Comparison of ENCODE assay signal across 10 cellular contexts in the genomic region with DNA sequence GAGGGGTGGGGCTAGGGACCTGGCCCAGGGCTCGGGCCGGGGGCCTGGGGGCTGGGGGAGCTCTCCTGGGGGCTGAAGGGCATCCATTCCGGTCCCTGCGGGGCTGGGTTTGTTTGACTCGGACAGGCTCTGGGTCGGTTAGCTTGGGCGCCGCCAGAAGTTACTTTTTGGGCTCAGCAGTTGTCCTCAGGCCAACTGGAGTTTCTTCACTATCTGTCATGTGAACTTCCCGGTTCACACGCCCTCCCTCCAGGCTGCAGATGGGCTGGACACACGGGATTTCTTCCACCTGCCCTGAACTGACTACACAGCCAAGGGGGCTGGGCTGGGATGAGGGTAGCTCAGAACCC. TPM values are rescaled to one million over a fixed set of nuclear protein-coding genes. Genes with fewer than 3 reads are reported as not detected.
DNase-seq lines count a peak whose midpoint lies in the region; ATAC-seq and TF ChIP-seq lines count a peak whose summit lies in the region.
"Had no signal": no experiment of that assay in that cellular context is flagged by ENCODE, and none has a peak within 500 bp of the region (broad histone marks: within the 10 kb centered on the region; RNA-seq: fewer than 3 reads in every experiment).

No MANE protein-coding gene starts in this region.

- H3K4me3 Mint-ChIP-seq in GM23338 (peak overlapping the region; percentile 74), MCF 10A (ENCODE audit: unreplicated experiment) (peak overlapping the region; percentile 97)
- no peak overlapping the region for H3K4me3 Mint-ChIP-seq in activated naive CD4-positive, alpha-beta T cell treated with anti-CD3 and anti-CD28 coated beads for 36 hours

- no TSS peak for BruUV-seq in MCF 10A (replicated peaks; lab: Mats Ljungman, UMichigan)

- peaks cover 15% of the 10 kb centered on the region for H3F3A ChIP-seq in GM23338 (replicated peaks; ENCODE audit: low read depth)

- peak; percentile 58 for DNase-seq in GM23338 (ENCODE audit: low spot score)
- DNase-seq in MCF 10A (ENCODE audit: unreplicated experiment), result peak; percentile 75
- DNase-seq in DMS153 treated with DMSO at 0.1 percent for 48 hours (lab: John Stamatoyannopoulos, UW; ENCODE audit: unreplicated experiment), result no peak
- DNase-seq in activated naive CD4-positive, alpha-beta T cell treated with anti-CD3 and anti-CD28 coated beads for 36 hours, result no peak
- no peak for DNase-seq in NCI-H510A treated with DMSO at 0.1 percent for 48 hours (lab: John Stamatoyannopoulos, UW)
- DNase-seq in NCI-H345 (lab: John Stamatoyannopoulos, UW), result no peak
- DNase-seq: activated effector memory CD4-positive, alpha-beta T cell treated with anti-CD3 and anti-CD28 coated beads, Interleukin-2, amount 50 U/mL, for 16 hours; stimulated activated CD4-positive, alpha-beta T cell treated with anti-CD3 and anti-CD28 coated beads, Interleukin-2, amount 100 ng/mL, for 24 hours had no signal

- H3K4me3 ChIP-seq in GM23338 (peak overlapping the region; percentile 76), iPS-18c (ENCODE audit: insufficient read depth, low read depth, low read length) (peak overlapping the region; percentile 24), skeletal muscle satellite cell (ENCODE audit: low read length) (no peak overlapping the region)

- H3K79me2 ChIP-seq in GM23338 (replicated peaks; ENCODE audit: insufficient read depth), result peaks cover 11% of the 10 kb centered on the region

- H3K36me3 Mint-ChIP-seq in GM23338 (ENCODE audit: low read depth) (peaks cover 29% of the 10 kb centered on the region), MCF 10A (ENCODE audit: insufficient read depth, unreplicated experiment) (peaks cover 53% of the 10 kb centered on the region)
- H3K36me3 Mint-ChIP-seq in activated naive CD4-positive, alpha-beta T cell treated with anti-CD3 and anti-CD28 coated beads for 36 hours (ENCODE audit: low read depth), result peaks cover 6% of the 10 kb centered on the region

- H3K4me1 ChIP-seq in GM23338 (ENCODE audit: insufficient read depth) (peaks cover 38% of the 10 kb centered on the region), skeletal muscle satellite cell (ENCODE audit: control insufficient read depth, insufficient read depth, low read length) (peaks cover 50% of the 10 kb centered on the region)

- H3K9ac ChIP-seq in skeletal muscle satellite cell (ENCODE audit: low read depth, low read length), result no peak overlapping the region

- H3K4me1 Mint-ChIP-seq in GM23338 (peaks cover 41% of the 10 kb centered on the region), MCF 10A (ENCODE audit: insufficient read depth, unreplicated experiment) (peaks cover 28% of the 10 kb centered on the region)
- H3K4me1 Mint-ChIP-seq in activated naive CD4-positive, alpha-beta T cell treated with anti-CD3 and anti-CD28 coated beads for 36 hours (ENCODE audit: low read depth), result peaks cover 24% of the 10 kb centered on the region

- H3K4me2 ChIP-seq in GM23338, result peak overlapping the region; percentile 93
- peak overlapping the region; percentile 50 for H3K4me2 ChIP-seq in skeletal muscle satellite cell (ENCODE audit: low read length)

- no peaks in the 10 kb centered on the region; the same call in 1 of the 2 replicates for H4K20me1 ChIP-seq in GM23338 (replicated peaks; ENCODE audit: insufficient read depth)

- no peak overlapping the region for H2AFZ ChIP-seq in GM23338

- H3K27ac ChIP-seq in GM23338 (ENCODE audit: low read depth), result no peak overlapping the region

- H3K27me3 ChIP-seq in GM23338 (ENCODE audit: insufficient read depth), result peaks cover 22% of the 10 kb centered on the region
- H3K27me3 ChIP-seq in skeletal muscle satellite cell (ENCODE audit: control insufficient read depth, insufficient read depth, low read length), result no peaks in the 10 kb centered on the region

- no peaks in the 10 kb centered on the region for H3K9me2 ChIP-seq in GM23338 (ENCODE audit: insufficient read depth)

- POLR2A ChIA-PET in MCF 10A (lab: Yijun Ruan, JAX), result interaction anchor here (0.5 to 8.4 kb wide), 9 partner anchors 10 to 50 kb away, joined by 3 to 151 read pairs (median 4); a partner anchor contains a TSS

- H3K9me3 ChIP-seq in iPS-18c (ENCODE audit: control insufficient read depth, insufficient read depth, low read length), result peaks cover 2% of the 10 kb centered on the region
- H3K9me3 ChIP-seq in skeletal muscle satellite cell (replicated peaks; ENCODE audit: low read length), result no peaks in the 10 kb centered on the region

- peak; percentile 1; the same call in 1 of the 3 replicates for ATAC-seq in GM23338

- CTCF ChIA-PET in MCF 10A (lab: Yijun Ruan, JAX), result interaction anchor here (1.0 to 4.6 kb wide), 6 partner anchors 18 to 161 kb away, joined by 3 to 42 read pairs (median 6); a partner anchor contains a TSS
- CTCF ChIA-PET in activated naive CD4-positive, alpha-beta T cell treated with anti-CD3 and anti-CD28 coated beads for 36 hours (lab: Charles Lee), result no interaction called here

- no peak overlapping the region; the same call in 1 of the 2 replicates for H3K27ac Mint-ChIP-seq in GM23338
- peak overlapping the region; percentile 67 for H3K27ac Mint-ChIP-seq in MCF 10A (ENCODE audit: low read depth, unreplicated experiment)
- H3K27ac Mint-ChIP-seq in activated naive CD4-positive, alpha-beta T cell treated with anti-CD3 and anti-CD28 coated beads for 36 hours, result no peak overlapping the region

- intact Hi-C loops in MCF 10A (cut with micrococcal nuclease), result no loop called here
- intact Hi-C loops in activated naive CD4-positive, alpha-beta T cell treated with anti-CD3 and anti-CD28 coated beads for 36 hours (cut with micrococcal nuclease), result no loop called here

- peaks cover 16% of the 10 kb centered on the region for H3K36me3 ChIP-seq in GM23338 (ENCODE audit: insufficient read depth)
- peaks cover 41% of the 10 kb centered on the region for H3K36me3 ChIP-seq in skeletal muscle satellite cell (ENCODE audit: insufficient read depth, low read length)

- H3K9me3 Mint-ChIP-seq in GM23338 (no peaks in the 10 kb centered on the region), MCF 10A (ENCODE audit: unreplicated experiment) (no peaks in the 10 kb centered on the region)
- H3K9me3 Mint-ChIP-seq in activated naive CD4-positive, alpha-beta T cell treated with anti-CD3 and anti-CD28 coated beads for 36 hours, result no peaks in the 10 kb centered on the region

- TF ChIP-seq CTCF in GM23338 (conservative IDR thresholded peaks at IDR 0.05; ENCODE audit: low read depth in 2 of 2) (no peak), MCF 10A (IDR thresholded peaks at IDR 0.05; ENCODE audit: unreplicated experiment) (no peak)

- H3K27me3 Mint-ChIP-seq in GM23338 (ENCODE audit: insufficient read depth, low read depth, poor library complexity) (peaks cover 39% of the 10 kb centered on the region), MCF 10A (ENCODE audit: insufficient read depth, unreplicated experiment) (no peaks in the 10 kb centered on the region)
- H3K27me3 Mint-ChIP-seq in activated naive CD4-positive, alpha-beta T cell treated with anti-CD3 and anti-CD28 coated beads for 36 hours (ENCODE audit: low read depth), result no peaks in the 10 kb centered on the region

RNA-seq across cellular contexts. Expression of a gene that starts 3.8 kb away (rescaled TPM):
- total RNA-seq in GM23338 (2014; rRNA removed; shearing (Covaris generic)), result 90.4 and 106 TPM in 2 replicates
- 64.8 and 75.5 TPM in 2 replicates for polyA plus RNA-seq in GM23338 (2016; fragmentation: Nextera tagmentation; extraction: Ambion mirVana)
- 112 and 114 TPM in 2 replicates for total RNA-seq in MCF 10A (2022)
- total RNA-seq in skeletal muscle satellite cell (2012; rRNA removed), result 54.8 and 77.8 TPM in 2 replicates
- total RNA-seq in activated naive CD4-positive, alpha-beta T cell treated with anti-CD3 and anti-CD28 coated beads for 36 hours, result 10 to 100 TPM; 25.6 to 29.7 TPM

RNA-seq across cellular contexts. Expression of a gene that starts 5.5 kb away (rescaled TPM):
- total RNA-seq in GM23338 (2014; rRNA removed; shearing (Covaris generic)), result 17.4 and 19.8 TPM in 2 replicates
- polyA plus RNA-seq in GM23338 (2016; fragmentation: Nextera tagmentation; extraction: Ambion mirVana), result 27.1 TPM in 2 replicates
- 11.8 and 12.2 TPM in 2 replicates for total RNA-seq in MCF 10A (2022)
- 15.7 and 18.1 TPM in 2 replicates for total RNA-seq in skeletal muscle satellite cell (2012; rRNA removed)
- 10 to 100 TPM in 1 of 2 experiments, 1 to 10 TPM in 1; 10.0 to 10.1 TPM for total RNA-seq in activated naive CD4-positive, alpha-beta T cell treated with anti-CD3 and anti-CD28 coated beads for 36 hours

RNA-seq across cellular contexts. Expression of a gene that starts 14.9 kb away (rescaled TPM):
- 0.54 and 0.90 TPM in 2 replicates for total RNA-seq in GM23338 (2014; rRNA removed; shearing (Covaris generic))
- 0.87 and 1.4 TPM in 2 replicates for polyA plus RNA-seq in GM23338 (2016; fragmentation: Nextera tagmentation; extraction: Ambion mirVana)
- total RNA-seq in MCF 10A (2022), result 3.9 and 8.8 TPM in 2 replicates
- 0.22 TPM in 1 of 2 replicates, not detected in the other for total RNA-seq in skeletal muscle satellite cell (2012; rRNA removed)
- total RNA-seq in activated naive CD4-positive, alpha-beta T cell treated with anti-CD3 and anti-CD28 coated beads for 36 hours, result 1 to 10 TPM; 6.8 to 7.9 TPM

RNA-seq across cellular contexts. Expression of a gene that starts 17.4 kb away (rescaled TPM):
- 42.5 and 57.4 TPM in 2 replicates for total RNA-seq in GM23338 (2014; rRNA removed; shearing (Covaris generic))
- 36.4 and 37.4 TPM in 2 replicates for polyA plus RNA-seq in GM23338 (2016; fragmentation: Nextera tagmentation; extraction: Ambion mirVana)
- 79.3 and 83.6 TPM in 2 replicates for total RNA-seq in MCF 10A (2022)
- total RNA-seq in skeletal muscle satellite cell (2012; rRNA removed), result 58.3 and 85.2 TPM in 2 replicates
- total RNA-seq in activated naive CD4-positive, alpha-beta T cell treated with anti-CD3 and anti-CD28 coated beads for 36 hours, result 10 to 100 TPM; 43.6 to 45.7 TPM

RNA-seq across cellular contexts. Expression of a gene that starts 20.1 kb away (rescaled TPM):
- total RNA-seq in GM23338 (2014; rRNA removed; shearing (Covaris generic)), result 37.1 and 61.1 TPM in 2 replicates
- polyA plus RNA-seq in GM23338 (2016; fragmentation: Nextera tagmentation; extraction: Ambion mirVana), result 47.6 and 59.6 TPM in 2 replicates
- total RNA-seq in MCF 10A (2022), result 25.7 and 30.1 TPM in 2 replicates
- total RNA-seq in skeletal muscle satellite cell (2012; rRNA removed), result 18.8 and 25.1 TPM in 2 replicates
- total RNA-seq in activated naive CD4-positive, alpha-beta T cell treated with anti-CD3 and anti-CD28 coated beads for 36 hours, result 10 to 100 TPM; 30.2 to 35.0 TPM

Comparison
In these comparisons a context has a peak if more than half of its experiments do, and no peak if none do; other contexts are left out.
1. DNase-seq: peak in GM23338 (single experiment) and MCF 10A (single experiment); none in DMS153 treated with DMSO at 0.1 percent for 48 hours (single experiment), activated naive CD4-positive, alpha-beta T cell treated with anti-CD3 and anti-CD28 coated beads for 36 hours (single experiment), NCI-H510A treated with DMSO at 0.1 percent for 48 hours (single experiment) and NCI-H345 (single experiment).